ENCODE assay signal across 23 cellular contexts in the genomic region with DNA sequence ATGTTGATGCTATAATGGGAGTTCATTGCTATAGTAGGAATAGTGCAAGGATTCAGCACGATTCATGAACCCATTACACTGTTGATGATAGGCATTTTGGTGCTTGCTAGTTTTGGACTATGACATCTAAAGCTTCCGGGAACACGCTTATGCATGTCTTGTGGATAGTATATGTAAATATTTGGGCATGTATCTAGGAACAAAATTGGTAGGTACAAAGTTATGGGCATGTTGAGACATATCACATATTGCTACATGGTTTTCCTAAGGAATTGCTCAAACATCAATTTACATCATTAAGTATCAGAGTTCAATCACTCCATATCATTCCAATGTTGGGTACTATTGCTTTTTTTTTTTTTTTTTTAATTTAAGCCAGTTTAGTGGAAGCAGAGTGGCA.
DNase-seq lines count a peak whose midpoint lies in the region; ATAC-seq, FAIRE-seq and TF ChIP-seq lines count a peak whose summit lies in the region.
"Had no signal": no experiment of that assay in that cellular context is flagged by ENCODE, and none has a peak within 500 bp of the region (broad histone marks: within the 10 kb centered on the region; RNA-seq: fewer than 3 reads in every experiment).

No MANE protein-coding gene starts in this region.

- CTCF ChIA-PET in Caco-2 (lab: Charles Lee) = no interaction called here

- POLR2A ChIA-PET in Caco-2 (lab: Charles Lee) = no interaction called here

- no TSS peak for BruUV-seq in Caco-2 (replicated peaks; lab: Mats Ljungman, UMichigan)

- H3K9me3 ChIP-seq in keratinocyte (ENCODE audit: control insufficient read depth, low read depth, low read length) (no peaks in the 10 kb centered on the region), Caco-2 (no peaks in the 10 kb centered on the region)
- H3K9me3 ChIP-seq: BE2C had no signal

- H3K27ac ChIP-seq in epithelial cell of prostate (no peak overlapping the region), keratinocyte (ENCODE audit: control insufficient read depth, insufficient read depth, low read length) (no peak overlapping the region)
- H3K27ac ChIP-seq: BLaER1 had no signal

- intact Hi-C loops in Caco-2 (cut with micrococcal nuclease; ENCODE audit: unreplicated experiment) = no loop called here

- no peaks in the 10 kb centered on the region for H3K9me1 ChIP-seq in keratinocyte (ENCODE audit: control insufficient read depth, extremely low read depth, insufficient read depth, low read length)

- no peak overlapping the region for H3K4me3 ChIP-seq in bronchial epithelial cell (ENCODE audit: low read depth, low read length)
- H3K4me3 ChIP-seq in keratinocyte (ENCODE audit: control insufficient read depth in 2 of 3, extremely low read depth in 1 of 3, insufficient read depth in 2 of 3, low read depth in 1 of 3, low read length in 3 of 3) = no peak overlapping the region
- H3K4me3 ChIP-seq in Caco-2 (ENCODE audit: low read depth, low read length) = no peak overlapping the region
- H3K4me3 ChIP-seq: BLaER1 had no signal

- no peak overlapping the region for H3K4me2 ChIP-seq in keratinocyte (ENCODE audit: control insufficient read depth, extremely low read depth, insufficient read depth, low read depth, low read length)
- H3K4me2 ChIP-seq: BLaER1 had no signal

- no peak overlapping the region for H3K9ac ChIP-seq in keratinocyte (ENCODE audit: control insufficient read depth, extremely low read depth, insufficient read depth, low read length)
- H3K9ac ChIP-seq: BLaER1 had no signal

- H4K20me1 ChIP-seq in keratinocyte (ENCODE audit: control insufficient read depth, extremely low read depth, insufficient read depth, low read length) = no peaks in the 10 kb centered on the region
- H4K20me1 ChIP-seq: BLaER1 had no signal

- no peak overlapping the region for H2AFZ ChIP-seq in keratinocyte (ENCODE audit: control insufficient read depth, low read length)

- H3K4me3 Mint-ChIP-seq in Caco-2 (ENCODE audit: unreplicated experiment) = no peak overlapping the region
- H3K4me3 Mint-ChIP-seq: CD14-positive monocyte; CD4-positive, alpha-beta memory T cell; CD4-positive, CD25-positive, alpha-beta regulatory T cell; CD8-positive, alpha-beta memory T cell had no signal

- H3K79me2 ChIP-seq in keratinocyte (ENCODE audit: control insufficient read depth, insufficient read depth, low read length) = no peaks in the 10 kb centered on the region

- no peaks in the 10 kb centered on the region for H3K36me3 ChIP-seq in bronchial epithelial cell (ENCODE audit: control insufficient read depth, insufficient read depth, low read length)
- no peaks in the 10 kb centered on the region for H3K36me3 ChIP-seq in keratinocyte (ENCODE audit: control insufficient read depth in 2 of 2, extremely low read depth in 1 of 2, insufficient read depth in 2 of 2, low read length in 2 of 2)
- H3K36me3 ChIP-seq in Caco-2 (ENCODE audit: control insufficient read depth, insufficient read depth, low read length) = no peaks in the 10 kb centered on the region
- H3K36me3 ChIP-seq: BE2C, BLaER1 had no signal

- H3K4me1 ChIP-seq in keratinocyte (ENCODE audit: control insufficient read depth, extremely low read depth, insufficient read depth, low read length) = peaks cover 6% of the 10 kb centered on the region
- H3K4me1 ChIP-seq in Caco-2 = no peaks in the 10 kb centered on the region
- H3K4me1 ChIP-seq: BE2C had no signal

- H3K36me3 Mint-ChIP-seq in Caco-2 (ENCODE audit: insufficient read depth, unreplicated experiment) = peaks cover 5% of the 10 kb centered on the region
- H3K36me3 Mint-ChIP-seq: CD14-positive monocyte; CD4-positive, alpha-beta memory T cell; CD4-positive, CD25-positive, alpha-beta regulatory T cell; CD8-positive, alpha-beta memory T cell had no signal

- ATAC-seq in GM19397 (IDR thresholded peaks at IDR 0.05; ENCODE audit: unreplicated experiment) = no peak

- dilution Hi-C loops in keratinocyte (cut with MboI; ENCODE audit: extremely low pct_ligation_motif_present, low sequenced_read_pairs) = no loop called here

- TF ChIP-seq CTCF in bronchial epithelial cell (IDR thresholded peaks at IDR 0.05; ENCODE audit: insufficient read depth, low read length, severe bottlenecking) (no peak), keratinocyte (optimal IDR thresholded peaks at IDR 0.05 in 1 of 3, IDR thresholded peaks at IDR 0.05 in 1 of 3, conservative IDR thresholded peaks at IDR 0.05 in 1 of 3; ENCODE audit: extremely low read depth in 1 of 3, insufficient read depth in 2 of 3, low read length in 3 of 3) (no peak), Caco-2 (IDR thresholded peaks at IDR 0.05; ENCODE audit: insufficient read depth in 1 of 2, low read depth in 1 of 2, low read length in 1 of 2, severe bottlenecking in 1 of 2, unreplicated experiment in 1 of 2) (no peak)

- no peaks in the 10 kb centered on the region for H3K27me3 Mint-ChIP-seq in Caco-2 (ENCODE audit: insufficient read depth, unreplicated experiment)
- H3K27me3 Mint-ChIP-seq: CD4-positive, CD25-positive, alpha-beta regulatory T cell had no signal

- no peaks in the 10 kb centered on the region for H3K4me1 Mint-ChIP-seq in Caco-2 (ENCODE audit: low read depth, unreplicated experiment)
- H3K4me1 Mint-ChIP-seq: CD14-positive monocyte; CD4-positive, alpha-beta memory T cell; CD4-positive, CD25-positive, alpha-beta regulatory T cell; CD8-positive, alpha-beta memory T cell had no signal

- H3K27me3 ChIP-seq in bronchial epithelial cell (ENCODE audit: control insufficient read depth, insufficient read depth, low read length) (no peaks in the 10 kb centered on the region), keratinocyte (ENCODE audit: control insufficient read depth, extremely low read depth, insufficient read depth, low read length) (no peaks in the 10 kb centered on the region), Caco-2 (replicated peaks; ENCODE audit: control insufficient read depth, insufficient read depth, low read length) (no peaks in the 10 kb centered on the region)
- H3K27me3 ChIP-seq: BE2C, BLaER1 had no signal

- no peak overlapping the region for H3K27ac Mint-ChIP-seq in Caco-2 (ENCODE audit: unreplicated experiment)
- H3K27ac Mint-ChIP-seq: CD14-positive monocyte; CD4-positive, alpha-beta memory T cell; CD4-positive, CD25-positive, alpha-beta regulatory T cell; CD8-positive, alpha-beta memory T cell had no signal

- DNase-seq in bronchial epithelial cell (ENCODE audit: low read depth) (peak; percentile 56), epithelial cell of prostate (ENCODE audit: low read depth, low spot score) (peak; percentile 5), keratinocyte (ENCODE audit: low read depth, low spot score) (peak; percentile 28), Caco-2 (no peak), foreskin melanocyte (no peak)
- DNase-seq: 8988T; ACHN; BE2C; C1 segment of cervical spinal cord; Calu3; CD4-positive, alpha-beta memory T cell; CD4-positive, CD25-positive, alpha-beta regulatory T cell; CD8-positive, alpha-beta memory T cell; COR-L47; DMS79 treated with DMSO at 0.1 percent for 48 hours; GF-D8 had no signal

- FAIRE-seq in bronchial epithelial cell (lab: Jason Lieb, UNC) (no peak), keratinocyte (lab: Jason Lieb, UNC) (peak; percentile 69)
- FAIRE-seq: D721Med, G401.6, GM12891, GM19239 had no signal

- no peaks in the 10 kb centered on the region for H3K9me3 Mint-ChIP-seq in Caco-2 (ENCODE audit: unreplicated experiment)

Comparison
In these comparisons a context has a peak if more than half of its experiments do, and no peak if none do; other contexts are left out.
1. DNase-seq: peak in bronchial epithelial cell (single experiment), epithelial cell of prostate (single experiment) and keratinocyte (single experiment); none in Caco-2 (0 of 2) and foreskin melanocyte (single experiment).